ENCODE assay signal across 7 cellular contexts in the genomic region with DNA sequence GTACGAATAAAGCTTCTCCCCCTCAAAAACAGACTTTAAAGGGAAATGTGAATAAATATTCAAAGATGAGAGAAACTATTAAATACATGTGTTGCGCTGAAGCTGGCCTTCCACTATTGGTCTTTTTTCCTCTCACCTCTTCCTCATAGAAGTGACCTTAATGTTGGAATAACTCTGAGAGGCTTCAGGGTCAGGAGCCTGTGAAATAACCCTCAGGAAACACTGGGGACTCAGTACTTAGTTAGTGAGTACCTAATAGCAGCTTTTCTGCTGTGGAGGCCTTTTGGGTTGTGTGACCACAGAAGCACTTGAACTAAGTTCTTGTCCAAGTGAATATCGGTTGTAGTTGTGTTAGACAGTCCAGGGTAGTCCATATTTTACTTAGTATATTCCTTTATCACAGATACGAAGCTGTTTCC. TPM values are rescaled to one million over a fixed set of nuclear protein-coding genes. Genes with fewer than 3 reads are reported as not detected.
A peak's percentile ranks its signal among the peaks of the same experiment; 100 is the strongest.
DNase-seq lines count a peak whose midpoint lies in the region; ATAC-seq, FAIRE-seq and TF ChIP-seq lines count a peak whose summit lies in the region.

No MANE protein-coding gene starts in this region.

- TF ChIP-seq CTCF in Panc1 (IDR thresholded peaks at IDR 0.05) (no peak), H1 (IDR thresholded peaks at IDR 0.05; ENCODE audit: control extremely low read depth in 1 of 3, insufficient read depth in 1 of 3, low read depth in 1 of 3, low read length in 3 of 3) (no peak), neutrophil (IDR thresholded peaks at IDR 0.05) (no peak)

- H3K79me2 ChIP-seq in H1 (ENCODE audit: control insufficient read depth in 1 of 2, insufficient read depth in 2 of 2, low read length in 2 of 2), result peaks cover 12 to 39% of the 10 kb centered on the region in 2 experiments

- H2BK12ac ChIP-seq in H1 (ENCODE audit: low read depth, low read length), result no peak overlapping the region

- H3K4ac ChIP-seq in H1 (replicated peaks; ENCODE audit: insufficient read length, low read depth, low read length), result no peak overlapping the region

- no peak overlapping the region for H3K14ac ChIP-seq in H1 (ENCODE audit: insufficient read length)

- peak overlapping the region; percentile 96 for H2AFZ ChIP-seq in H1 (ENCODE audit: low read length)

- ATAC-seq in Panc1 (no peak), HG03378 (IDR thresholded peaks at IDR 0.05; ENCODE audit: unreplicated experiment) (no peak), HG03457 (IDR thresholded peaks at IDR 0.05; ENCODE audit: unreplicated experiment) (no peak)

- no peak for TF ChIP-seq POLR2A in H1 (IDR thresholded peaks at IDR 0.05; ENCODE audit: control extremely low read depth in 1 of 2, low read depth in 2 of 2, low read length in 2 of 2)

- H3K9me3 ChIP-seq in Panc1 (ENCODE audit: control insufficient read depth, insufficient read depth, low read depth, low read length) (no peaks in the 10 kb centered on the region), H1 (ENCODE audit: insufficient read depth in 2 of 2, low read depth in 1 of 2, low read length in 1 of 2) (no peaks in the 10 kb centered on the region), neutrophil (no peaks in the 10 kb centered on the region)

- no peak for TF ChIP-seq EP300 in H1 (IDR thresholded peaks at IDR 0.05; ENCODE audit: borderline replicate concordance in 1 of 2, low read depth in 2 of 2, low read length in 2 of 2)

- peaks cover 9% of the 10 kb centered on the region; the same call in 1 of the 2 replicates for H3K79me1 ChIP-seq in H1 (ENCODE audit: low read depth, low read length)

- no peak overlapping the region for H2BK20ac ChIP-seq in H1 (ENCODE audit: low read length)

- H3K9ac ChIP-seq in H1 (replicated peaks in 1 of 4; ENCODE audit: extremely low read depth in 1 of 4, low read depth in 3 of 4, low read length in 3 of 4), result peak overlapping the region; percentile 10 to 95 (median 56); a peak in 6 of 7 replicates

- DNase-seq in GM19239 (ENCODE audit: insufficient read length, low spot score) (no peak), Panc1 (ENCODE audit: low read depth, low spot score) (no peak), H1 (ENCODE audit: low read depth in 1 of 2, low spot score in 2 of 2) (no peak), UCSD-AML1 (lab: John Stamatoyannopoulos, UW; ENCODE audit: unreplicated experiment) (no peak)

- H3K27ac ChIP-seq in Panc1 (ENCODE audit: low read length) (peak overlapping the region; percentile 92), H1 (ENCODE audit: low read depth, low read length) (peak overlapping the region; percentile 75), neutrophil (no peak overlapping the region)

- no peak overlapping the region for H3K18ac ChIP-seq in H1 (ENCODE audit: extremely low read depth, low read length)

- H2BK5ac ChIP-seq in H1 (ENCODE audit: low read depth, low read length), result no peak overlapping the region

- 85% methylated on average over 4 of the region's 4 CpGs; no CpG with 5 or more reads in 1 of the 2 experiments for WGBS in H1 (ENCODE audit: extremely low coverage in 1 of 2, insufficient coverage in 1 of 2, insufficient read length in 1 of 2, insufficient replicate concordance in 2 of 2, low coverage in 1 of 2, low lambda C conversion rate in 2 of 2, missing lambda C conversion rate in 1 of 2), 2 experiments

- H3K4me3 ChIP-seq in Panc1 (ENCODE audit: low read depth in 2 of 2, low read length in 2 of 2), result peak overlapping the region; percentile 92 to 95
- H3K4me3 ChIP-seq in H1 (ENCODE audit: extremely low read depth in 1 of 4, insufficient read depth in 2 of 4, low read depth in 3 of 4, low read length in 4 of 4), result peak overlapping the region; percentile 72 to 97 (median 94); a peak in 7 of 8 replicates
- peak overlapping the region; percentile 81 for H3K4me3 ChIP-seq in neutrophil (ENCODE audit: low read depth in 1 of 2, low read length in 1 of 2)

- no peak overlapping the region for H2BK15ac ChIP-seq in H1 (ENCODE audit: low read length)

- no peak overlapping the region for H4K91ac ChIP-seq in H1 (replicated peaks; ENCODE audit: insufficient read length, low read length)

- POLR2A ChIA-PET in Panc1 (lab: Charles Lee), result no interaction called here
- POLR2A ChIA-PET in H1 (lab: Charles Lee; ENCODE audit: partially characterized antibody), result interaction anchor here (1.1 to 1.8 kb wide), 11 partner anchors 8 to 578 kb away, joined by 3 to 9 read pairs (median 5); partner anchors contain the start of genes FBXO30 and RAB32

- no peak overlapping the region for H2AK5ac ChIP-seq in H1 (ENCODE audit: low read depth, low read length)

- no TSS peak for BruUV-seq in Panc1 (replicated peaks; lab: Mats Ljungman, UMichigan)

- peaks cover 2 to 3% of the 10 kb centered on the region in 2 experiments for H4K20me1 ChIP-seq in H1 (replicated peaks in 1 of 2; ENCODE audit: control insufficient read depth in 1 of 2, insufficient read depth in 2 of 2, low read length in 2 of 2)

- H2BK120ac ChIP-seq in H1 (replicated peaks; ENCODE audit: low read depth, low read length), result no peak overlapping the region

- no peaks in the 10 kb centered on the region; the same call in 1 of the 2 replicates for H3K23me2 ChIP-seq in H1 (ENCODE audit: low read depth, low read length)

- no peaks in the 10 kb centered on the region for H3K27me3 ChIP-seq in Panc1 (ENCODE audit: control insufficient read depth, insufficient read depth, low read length)
- no peaks in the 10 kb centered on the region for H3K27me3 ChIP-seq in H1 (replicated peaks in 1 of 4; ENCODE audit: control insufficient read depth in 3 of 4, extremely low read depth in 1 of 4, insufficient read depth in 3 of 4, low read length in 3 of 4)
- H3K27me3 ChIP-seq in neutrophil, result peaks cover 15% of the 10 kb centered on the region

- CTCF ChIA-PET in Panc1 (lab: Charles Lee), result no interaction called here
- CTCF ChIA-PET in H1 (lab: Charles Lee; ENCODE audit: partially characterized antibody), result interaction anchor here (0.9 to 1.1 kb wide), 3 partner anchors 10 to 736 kb away, joined by 3 read pairs; no protein-coding TSS in a partner anchor

- intact Hi-C loops in Panc1 (cut with micrococcal nuclease; ENCODE audit: unreplicated experiment), result no loop called here

- H3K23ac ChIP-seq in H1 (ENCODE audit: insufficient read length), result no peak overlapping the region

- H3K36me3 ChIP-seq in Panc1 (ENCODE audit: control insufficient read depth, insufficient read depth, low read length) (peaks cover 2% of the 10 kb centered on the region; the same call in 1 of the 2 replicates), H1 (ENCODE audit: control insufficient read depth in 2 of 4, insufficient read depth in 4 of 4, low read length in 3 of 4) (peaks cover 0 to 4% (median 0%) of the 10 kb centered on the region in 4 experiments; a peak in 1 of 8 replicates), neutrophil (no peaks in the 10 kb centered on the region)

- H3K56ac ChIP-seq in H1 (replicated peaks; ENCODE audit: insufficient read length, low read depth, low read length), result no peak overlapping the region

- H3K4me2 ChIP-seq in H1 (ENCODE audit: insufficient read depth in 1 of 2, low read depth in 2 of 2, low read length in 2 of 2), result peak overlapping the region; percentile 55 to 78

- H4K5ac ChIP-seq in H1 (ENCODE audit: insufficient read length, low read depth, low read length), result no peak overlapping the region

- no peak for TF ChIP-seq RAD21 in H1 (IDR thresholded peaks at IDR 0.05 in 1 of 2, conservative IDR thresholded peaks at IDR 0.05 in 1 of 2; ENCODE audit: low read depth in 2 of 2, low read length in 2 of 2)

- H4K8ac ChIP-seq in H1 (ENCODE audit: extremely low read depth, insufficient read depth, low read length), result no peak overlapping the region

- H3K4me1 ChIP-seq in Panc1 (ENCODE audit: control insufficient read depth, insufficient read depth, low read length), result peaks cover 11% of the 10 kb centered on the region
- peaks cover 0 to 3% (median 1%) of the 10 kb centered on the region in 4 experiments; a peak in 2 of 7 replicates for H3K4me1 ChIP-seq in H1 (replicated peaks in 1 of 4; ENCODE audit: control insufficient read depth in 3 of 4, insufficient read depth in 4 of 4, low read length in 3 of 4)
- H3K4me1 ChIP-seq in neutrophil (ENCODE audit: control insufficient read depth in 1 of 2, insufficient read depth in 1 of 2, low read depth in 1 of 2, low read length in 1 of 2), result peaks cover 9 to 13% of the 10 kb centered on the region in 2 experiments

- in situ Hi-C loops in Panc1 (cut with HindIII; ENCODE audit: low pct_unique_long_range_greater_than_20kb, low sequenced_read_pairs), result no loop called here

- FAIRE-seq in GM19239 (lab: Jason Lieb, UNC) (peak; percentile 73), H1 (lab: Jason Lieb, UNC) (no peak)

TF ChIP-seq in H1, 55 proteins besides CTCF, POLR2A, EP300 and RAD21 (continues in another document):
- TF ChIP-seq RBBP5 (IDR thresholded peaks at IDR 0.05; ENCODE audit: borderline replicate concordance, low read depth, low read length) (no peak), BRCA1 (IDR thresholded peaks at IDR 0.05; ENCODE audit: low read depth, low read length) (no peak), TEAD4 (IDR thresholded peaks at IDR 0.05; ENCODE audit: low read depth, low read length) (no peak), SIN3A (conservative IDR thresholded peaks at IDR 0.05 in 1 of 2, IDR thresholded peaks at IDR 0.05 in 1 of 2; ENCODE audit: low read depth in 1 of 2, low read length in 2 of 2) (no peak), TAF7 (optimal IDR thresholded peaks at IDR 0.05; ENCODE audit: borderline replicate concordance, low read depth, low read length) (no peak), JUND (IDR thresholded peaks at IDR 0.05; ENCODE audit: low read length) (no peak), SRF (IDR thresholded peaks at IDR 0.05; ENCODE audit: low read depth, low read length) (no peak), TCF12 (IDR thresholded peaks at IDR 0.05; ENCODE audit: low read depth, low read length) (no peak), TBP (IDR thresholded peaks at IDR 0.05; ENCODE audit: low read depth, low read length) (no peak), EZH2 (IDR thresholded peaks at IDR 0.05; ENCODE audit: low read depth, low read length, severe bottlenecking) (no peak), CTBP2 (IDR thresholded peaks at IDR 0.05; ENCODE audit: borderline replicate concordance, insufficient read depth, insufficient read length, low read length) (no peak), SP2 (IDR thresholded peaks at IDR 0.05; ENCODE audit: low read length) (no peak)

RNA-seq across cellular contexts. Expression of gene SHPRH, which starts 0.8 kb away (rescaled TPM):
- total RNA-seq in Panc1 (2021; ENCODE audit: unreplicated experiment), result 14.5 TPM
- polyA plus RNA-seq in Panc1 (2012; ENCODE audit: insufficient read length), result 3.5 TPM
- 25.6 and 27.0 TPM in 2 replicates for total RNA-seq in H1 (2021; fragmentation: NEBNext Ultra II Directional; extraction: Animal tissue kit (Norgen Biotek cat#: 25700))
- 6.1 and 9.0 TPM in 2 replicates for polyA plus RNA-seq in H1 (2011; rRNA removed)
- 11.0 TPM for polyA plus RNA-seq in H1 (2011; cell fraction: cytosol; rRNA removed)
- polyA plus RNA-seq in H1 (2011; cell fraction: nucleus; rRNA removed), result 13.7 TPM
- 8.1 to 14.7 TPM (median 11.1 TPM) in 4 replicates for polyA plus RNA-seq in H1 (2012, experiment 1 of 2)
- 0.54 TPM for polyA plus RNA-seq in H1 (2012, experiment 2 of 2)
- 11.8 TPM for polyA plus RNA-seq in H1 (2013, experiment 1 of 2)
- polyA plus RNA-seq in H1 (2013, experiment 2 of 2), result 10.5 TPM
- 58.1 and 85.3 TPM in 2 replicates for polyA minus RNA-seq in H1 (2011; rRNA and poly(A)+ RNA removed)
- polyA minus RNA-seq in H1 (2011; cell fraction: cytosol; rRNA and poly(A)+ RNA removed), result 22.9 TPM
- polyA minus RNA-seq in H1 (2011; cell fraction: nucleus; rRNA and poly(A)+ RNA removed), result 145 TPM
